ENCODE assay signal across 21 cellular contexts in genomic region chr21:15027056-15027455, GRCh38. TPM values are rescaled to one million over a fixed set of nuclear protein-coding genes. Genes with fewer than 3 reads are reported as not detected.
DNase-seq lines count a peak whose midpoint lies in the region; ATAC-seq, FAIRE-seq and TF ChIP-seq lines count a peak whose summit lies in the region.
"Had no signal": no experiment of that assay in that cellular context is flagged by ENCODE, and none has a peak within 500 bp of the region (broad histone marks: within the 10 kb centered on the region; RNA-seq: fewer than 3 reads in every experiment).

No MANE protein-coding gene starts in this region.

- TF ChIP-seq CTCF in right lobe of liver (IDR thresholded peaks at IDR 0.05), result no peak

- ATAC-seq in right lobe of liver, result peak; percentile 21 to 65 (median 42)
- ATAC-seq in stimulated activated effector memory CD8-positive, alpha-beta T cell treated with anti-CD3 and anti-CD28 coated beads, Interleukin-12 subunit alpha, Interleukin-12 subunit beta, amount 100 ng/mL, for 72 hours, result no peak
- ATAC-seq in HG03159 (IDR thresholded peaks at IDR 0.05; ENCODE audit: unreplicated experiment), result no peak
- ATAC-seq: CD8-positive, alpha-beta T cell had no signal

- no peaks in the 10 kb centered on the region for H3K36me3 ChIP-seq in right lobe of liver
- peaks cover 0 to 14% (median 2%) of the 10 kb centered on the region in 5 donors for H3K36me3 ChIP-seq in subcutaneous abdominal adipose tissue (ENCODE audit: control insufficient read depth in 5 of 5, insufficient read depth in 5 of 5, low read length in 5 of 5)
- peaks cover 2% of the 10 kb centered on the region for H3K36me3 ChIP-seq in MG63

- no peak overlapping the region for H3K9ac ChIP-seq in subcutaneous abdominal adipose tissue (ENCODE audit: low read length in 5 of 5)
- H3K9ac ChIP-seq: BLaER1 treated with 17β-estradiol and CSF1 and Interleukin-3, amounts not matched to agents 10 nM and 100 nM; GM23248 had no signal

- in situ Hi-C loops in G401 (cut with HindIII; ENCODE audit: low sequenced_read_pairs), result no loop called here

- H3K4me1 ChIP-seq in right lobe of liver (peaks cover 0 to 28% (median 14%) of the 10 kb centered on the region in 4 donors), subcutaneous abdominal adipose tissue (ENCODE audit: control insufficient read depth in 5 of 5, insufficient read depth in 5 of 5, low read length in 5 of 5) (peaks cover 0 to 19% (median 3%) of the 10 kb centered on the region in 5 donors)

- H3K9me3 ChIP-seq in right lobe of liver (no peaks in the 10 kb centered on the region), subcutaneous abdominal adipose tissue (ENCODE audit: control insufficient read depth in 5 of 5, low read length in 5 of 5) (no peaks in the 10 kb centered on the region), MG63 (peaks cover 5% of the 10 kb centered on the region; the same call in 1 of the 2 replicates)

- peaks cover 40% of the 10 kb centered on the region for H3K4me1 Mint-ChIP-seq in stimulated activated effector memory CD8-positive, alpha-beta T cell treated with anti-CD3 and anti-CD28 coated beads, Interleukin-12 subunit alpha, Interleukin-12 subunit beta, amount 100 ng/mL, for 72 hours

- no peak overlapping the region for H3K27ac Mint-ChIP-seq in stimulated activated effector memory CD8-positive, alpha-beta T cell treated with anti-CD3 and anti-CD28 coated beads, Interleukin-12 subunit alpha, Interleukin-12 subunit beta, amount 100 ng/mL, for 72 hours
- H3K27ac Mint-ChIP-seq: B cell had no signal

- 51% methylated on average over 5 of the region's 5 CpGs for WGBS in right lobe of liver (ENCODE audit: insufficient coverage, low coverage, low lambda C conversion rate, missing lambda C conversion rate)

- H3K36me3 Mint-ChIP-seq in stimulated activated effector memory CD8-positive, alpha-beta T cell treated with anti-CD3 and anti-CD28 coated beads, Interleukin-12 subunit alpha, Interleukin-12 subunit beta, amount 100 ng/mL, for 72 hours, result no peaks in the 10 kb centered on the region

- H3K9me3 Mint-ChIP-seq in stimulated activated effector memory CD8-positive, alpha-beta T cell treated with anti-CD3 and anti-CD28 coated beads, Interleukin-12 subunit alpha, Interleukin-12 subunit beta, amount 100 ng/mL, for 72 hours, result no peaks in the 10 kb centered on the region
- H3K9me3 Mint-ChIP-seq: IgD-negative memory B cell had no signal

- H3K27me3 ChIP-seq in right lobe of liver, result no peaks in the 10 kb centered on the region
- no peaks in the 10 kb centered on the region for H3K27me3 ChIP-seq in subcutaneous abdominal adipose tissue (ENCODE audit: control insufficient read depth in 5 of 5, insufficient read depth in 4 of 5, low read length in 5 of 5)
- H3K27me3 ChIP-seq in MG63, result no peaks in the 10 kb centered on the region
- H3K27me3 ChIP-seq: BLaER1 treated with 17β-estradiol and CSF1 and Interleukin-3, amounts not matched to agents 10 nM and 100 nM had no signal

- DNase-seq in G401 (ENCODE audit: low spot score), result peak; percentile 36
- DNase-seq in right lobe of liver, result no peak
- DNase-seq in stimulated activated effector memory CD8-positive, alpha-beta T cell treated with anti-CD3 and anti-CD28 coated beads, Interleukin-12 subunit alpha, Interleukin-12 subunit beta, amount 100 ng/mL, for 72 hours (ENCODE audit: low spot score in 2 of 2), result no peak
- no peak for DNase-seq in MG63
- DNase-seq: 8988T; Calu3; CD8-positive, alpha-beta T cell; DND-41; EL; GM23248; HCEC 1CT had no signal

- H3K4me3 Mint-ChIP-seq in stimulated activated effector memory CD8-positive, alpha-beta T cell treated with anti-CD3 and anti-CD28 coated beads, Interleukin-12 subunit alpha, Interleukin-12 subunit beta, amount 100 ng/mL, for 72 hours, result no peak overlapping the region
- H3K4me3 Mint-ChIP-seq: B cell; CD8-positive, alpha-beta T cell; IgD-negative memory B cell had no signal

- intact Hi-C loops in right lobe of liver (cut with DNase I), result no loop called here

- FAIRE-seq in endometrium (lab: Jason Lieb, UNC), result peak; percentile 23
- FAIRE-seq: G401.6, GM12891, GM19239, HTR-8/SVneo had no signal

- TF ChIP-seq POLR2A in right lobe of liver (IDR thresholded peaks at IDR 0.05), result no peak

- H3K4me3 ChIP-seq in right lobe of liver, result no peak overlapping the region
- H3K4me3 ChIP-seq in subcutaneous abdominal adipose tissue (ENCODE audit: low read depth in 1 of 5, low read length in 5 of 5), result no peak overlapping the region
- no peak overlapping the region for H3K4me3 ChIP-seq in MG63
- H3K4me3 ChIP-seq: BLaER1 treated with 17β-estradiol and CSF1 and Interleukin-3, amounts not matched to agents 10 nM and 100 nM; GM23248 had no signal

- H3K27ac ChIP-seq in right lobe of liver, result no peak overlapping the region
- H3K27ac ChIP-seq in subcutaneous abdominal adipose tissue (ENCODE audit: low read depth, low read length), result peak overlapping the region; percentile 34
- H3K27ac ChIP-seq: GM23248 had no signal

RNA-seq across cellular contexts. Expression of gene NRIP1, which starts 37.7 kb away (rescaled TPM):
- 33.5 and 56.4 TPM in 2 replicates for total RNA-seq in G401 (2014; rRNA removed; shearing (Covaris generic))
- 10 to 100 TPM; 15.4 to 34.0 (median 21.5) TPM for total RNA-seq in right lobe of liver
- total RNA-seq in MG63 (2014; rRNA removed; shearing (Covaris generic); ENCODE audit: low replicate concordance), result 6.8 and 11.3 TPM in 2 replicates

Comparison
In these comparisons a context has a peak if more than half of its experiments do, and no peak if none do; other contexts are left out.
1. ATAC-seq: peak in right lobe of liver (4 of 4); none in stimulated activated effector memory CD8-positive, alpha-beta T cell treated with anti-CD3 and anti-CD28 coated beads, Interleukin-12 subunit alpha, Interleukin-12 subunit beta, amount 100 ng/mL, for 72 hours (single experiment) and HG03159 (single experiment).